In the genomic region with DNA sequence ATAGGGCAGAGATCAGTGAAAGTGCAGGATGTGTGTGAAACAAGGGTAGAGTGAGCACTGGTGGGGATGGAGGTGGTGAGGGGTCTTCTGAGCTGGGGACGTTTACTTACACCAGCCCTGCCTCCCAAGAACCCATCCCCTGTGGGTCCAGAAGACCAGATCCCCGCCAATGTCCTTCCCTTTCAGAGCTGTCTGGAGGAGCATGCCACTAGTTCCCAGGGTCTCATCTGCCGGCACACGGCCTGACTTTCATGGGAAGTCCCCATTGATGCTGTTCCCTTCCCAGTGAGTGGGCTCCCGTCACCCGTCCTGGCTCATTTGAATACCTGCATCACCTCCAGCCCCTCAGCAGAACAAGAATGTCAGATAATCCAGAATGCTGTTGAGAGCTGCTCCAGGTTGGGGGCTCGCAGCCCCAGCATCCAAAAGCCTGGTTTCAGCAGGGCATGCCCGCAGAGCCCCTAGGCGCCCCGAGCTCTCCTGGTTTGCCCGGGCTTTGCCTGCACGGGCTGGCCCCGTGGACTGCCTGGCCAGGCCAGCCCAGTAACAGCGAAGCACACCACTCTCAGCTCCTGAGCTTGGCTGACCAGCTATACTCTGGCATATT, we compare ENCODE assay signal across 1 cellular context.
TF ChIP-seq lines count a peak whose summit lies in the region.

No MANE protein-coding gene starts in this region.

TF ChIP-seq in IMR-90, 13 proteins besides CTCF, POLR2A, EP300 and RAD21:
- TF ChIP-seq MAFK (IDR thresholded peaks at IDR 0.05; ENCODE audit: low read depth, low read length): no peak
- no peak for TF ChIP-seq USF2 (IDR thresholded peaks at IDR 0.05; ENCODE audit: low read depth, low read length)
- TF ChIP-seq CHD1 (IDR thresholded peaks at IDR 0.05; ENCODE audit: low read depth, low read length): no peak
- no peak for TF ChIP-seq NFE2L2 (IDR thresholded peaks at IDR 0.05; ENCODE audit: low read depth, low read length)
- TF ChIP-seq BHLHE40 (IDR thresholded peaks at IDR 0.05; ENCODE audit: low read depth, low read length): no peak
